1 cellular context compared by ENCODE assay signal in genomic region chr16:11285842-11286241, GRCh38.
TF ChIP-seq lines count a peak whose summit lies in the region.

No MANE protein-coding gene starts in this region.

TF ChIP-seq in A549, 52 proteins besides CTCF, POLR2A, EP300 and RAD21 (continued from another document):
- TF ChIP-seq, protein P1, sequence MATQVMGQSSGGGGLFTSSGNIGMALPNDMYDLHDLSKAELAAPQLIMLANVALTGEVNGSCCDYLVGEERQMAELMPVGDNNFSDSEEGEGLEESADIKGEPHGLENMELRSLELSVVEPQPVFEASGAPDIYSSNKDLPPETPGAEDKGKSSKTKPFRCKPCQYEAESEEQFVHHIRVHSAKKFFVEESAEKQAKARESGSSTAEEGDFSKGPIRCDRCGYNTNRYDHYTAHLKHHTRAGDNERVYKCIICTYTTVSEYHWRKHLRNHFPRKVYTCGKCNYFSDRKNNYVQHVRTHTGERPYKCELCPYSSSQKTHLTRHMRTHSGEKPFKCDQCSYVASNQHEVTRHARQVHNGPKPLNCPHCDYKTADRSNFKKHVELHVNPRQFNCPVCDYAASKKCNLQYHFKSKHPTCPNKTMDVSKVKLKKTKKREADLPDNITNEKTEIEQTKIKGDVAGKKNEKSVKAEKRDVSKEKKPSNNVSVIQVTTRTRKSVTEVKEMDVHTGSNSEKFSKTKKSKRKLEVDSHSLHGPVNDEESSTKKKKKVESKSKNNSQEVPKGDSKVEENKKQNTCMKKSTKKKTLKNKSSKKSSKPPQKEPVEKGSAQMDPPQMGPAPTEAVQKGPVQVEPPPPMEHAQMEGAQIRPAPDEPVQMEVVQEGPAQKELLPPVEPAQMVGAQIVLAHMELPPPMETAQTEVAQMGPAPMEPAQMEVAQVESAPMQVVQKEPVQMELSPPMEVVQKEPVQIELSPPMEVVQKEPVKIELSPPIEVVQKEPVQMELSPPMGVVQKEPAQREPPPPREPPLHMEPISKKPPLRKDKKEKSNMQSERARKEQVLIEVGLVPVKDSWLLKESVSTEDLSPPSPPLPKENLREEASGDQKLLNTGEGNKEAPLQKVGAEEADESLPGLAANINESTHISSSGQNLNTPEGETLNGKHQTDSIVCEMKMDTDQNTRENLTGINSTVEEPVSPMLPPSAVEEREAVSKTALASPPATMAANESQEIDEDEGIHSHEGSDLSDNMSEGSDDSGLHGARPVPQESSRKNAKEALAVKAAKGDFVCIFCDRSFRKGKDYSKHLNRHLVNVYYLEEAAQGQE (IDR thresholded peaks at IDR 0.05) = peak; percentile 53; the same call in 1 of the 2 replicates
